In the genomic region with DNA sequence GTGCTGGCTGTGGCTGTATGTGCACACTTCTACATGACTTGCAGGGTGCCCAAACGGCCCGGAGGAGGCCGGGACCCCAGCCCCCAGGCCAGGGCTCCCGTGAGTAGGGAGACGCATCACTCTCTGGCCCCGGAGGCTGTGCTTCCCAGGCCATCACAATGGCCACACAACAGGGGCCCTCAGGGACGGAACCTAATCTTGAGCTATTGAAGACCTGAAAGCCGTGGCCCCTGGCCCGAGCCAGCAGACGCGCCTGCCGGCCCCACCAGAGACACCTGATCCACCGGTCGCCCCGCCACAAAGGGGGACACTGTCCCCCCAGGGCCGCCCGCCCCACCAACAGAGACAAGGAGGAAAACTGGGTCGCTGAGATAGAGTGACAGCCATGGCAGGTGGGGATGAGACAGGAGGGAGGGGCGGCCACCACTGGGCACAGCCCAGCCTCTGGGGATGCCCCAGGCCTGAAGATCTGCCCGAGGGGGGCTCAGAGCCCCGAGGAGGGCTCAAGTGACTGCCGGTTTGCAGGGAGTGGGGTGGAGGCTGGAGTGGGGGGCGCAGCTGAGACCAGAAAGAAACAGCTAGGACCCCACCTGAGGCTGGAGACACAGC, we compare ENCODE assay signal across 15 cellular contexts. TPM values are rescaled to one million over a fixed set of nuclear protein-coding genes. Genes with fewer than 3 reads are reported as not detected.
A peak's percentile ranks its signal among the peaks of the same experiment; 100 is the strongest.
DNase-seq lines count a peak whose midpoint lies in the region; ATAC-seq, FAIRE-seq and TF ChIP-seq lines count a peak whose summit lies in the region.
"Had no signal": no experiment of that assay in that cellular context is flagged by ENCODE, and none has a peak within 500 bp of the region (broad histone marks: within the 10 kb centered on the region; RNA-seq: fewer than 3 reads in every experiment).

No MANE protein-coding gene starts in this region.

- DNase-seq in CD4-positive, alpha-beta memory T cell: no peak
- DNase-seq in activated T-helper 2 cell treated with anti-CD3 and anti-CD28 coated beads, Interferon-gamma antibody, Interleukin-2, Interleukin-4, amounts not matched to agents 10 μg/mL and 5 μg/mL and 100 μg/mL, durations not matched to agents 14 hours and 24 hours and 36 hours (ENCODE audit: low spot score): no peak
- DNase-seq in NCI-H1694 (lab: John Stamatoyannopoulos, UW) (no peak), GM19239 (ENCODE audit: insufficient read length, low spot score) (no peak)
- DNase-seq: erythroblast, hippocampal formation, NCI-H1930, posterior cingulate gyrus had no signal

- H3K27ac Mint-ChIP-seq in CD4-positive, alpha-beta memory T cell: peak overlapping the region; percentile 95 to 99 (median 98)
- H3K27ac Mint-ChIP-seq in IgD-negative memory B cell (peak overlapping the region; percentile 98 to 100 (median 98)), nephron (peak overlapping the region; percentile 81 to 87 (median 87))
- H3K27ac Mint-ChIP-seq in activated T-helper 2 cell treated with anti-CD3 and anti-CD28 coated beads, Interferon-gamma antibody, Interleukin-2, Interleukin-4, amounts not matched to agents 10 μg/mL and 5 μg/mL and 100 μg/mL, durations not matched to agents 14 hours and 24 hours and 36 hours: no peak overlapping the region

- no peaks in the 10 kb centered on the region for H3K9me3 Mint-ChIP-seq in CD4-positive, alpha-beta memory T cell
- H3K9me3 Mint-ChIP-seq in IgD-negative memory B cell (no peaks in the 10 kb centered on the region), nephron (no peaks in the 10 kb centered on the region)
- no peaks in the 10 kb centered on the region for H3K9me3 Mint-ChIP-seq in activated T-helper 2 cell treated with anti-CD3 and anti-CD28 coated beads, Interferon-gamma antibody, Interleukin-2, Interleukin-4, amounts not matched to agents 10 μg/mL and 5 μg/mL and 100 μg/mL, durations not matched to agents 14 hours and 24 hours and 36 hours

- peaks cover 29 to 62% (median 51%) of the 10 kb centered on the region in 4 donors for H3K4me1 Mint-ChIP-seq in CD4-positive, alpha-beta memory T cell
- H3K4me1 Mint-ChIP-seq in IgD-negative memory B cell: peaks cover 4 to 34% (median 28%) of the 10 kb centered on the region in 3 donors
- H3K4me1 Mint-ChIP-seq in activated T-helper 2 cell treated with anti-CD3 and anti-CD28 coated beads, Interferon-gamma antibody, Interleukin-2, Interleukin-4, amounts not matched to agents 10 μg/mL and 5 μg/mL and 100 μg/mL, durations not matched to agents 14 hours and 24 hours and 36 hours (ENCODE audit: low read depth): peaks cover 27% of the 10 kb centered on the region
- peaks cover 34% of the 10 kb centered on the region for H3K4me1 Mint-ChIP-seq in nephron

- no peak for TF ChIP-seq CTCF in nephron (IDR thresholded peaks at IDR 0.05; ENCODE audit: unreplicated experiment in 3 of 3)

- intact Hi-C loops in CD4-positive, alpha-beta memory T cell (cut with micrococcal nuclease): loop anchor here (5.0 kb wide), 2 partner anchors 107 to 333 kb away; partner anchors contain the start of genes CHST12 and GNA12
- intact Hi-C loops in activated T-helper 2 cell treated with anti-CD3 and anti-CD28 coated beads, Interferon-gamma antibody, Interleukin-2, Interleukin-4, amounts not matched to agents 10 μg/mL and 5 μg/mL and 100 μg/mL, durations not matched to agents 14 hours and 24 hours and 36 hours (cut with micrococcal nuclease): no loop called here

- H3K27ac ChIP-seq in CD4-positive, alpha-beta memory T cell (ENCODE audit: low read depth, low read length): peak overlapping the region; percentile 73

- H3K27me3 Mint-ChIP-seq in CD4-positive, alpha-beta memory T cell: no peaks in the 10 kb centered on the region
- no peaks in the 10 kb centered on the region for H3K27me3 Mint-ChIP-seq in IgD-negative memory B cell
- H3K27me3 Mint-ChIP-seq in activated T-helper 2 cell treated with anti-CD3 and anti-CD28 coated beads, Interferon-gamma antibody, Interleukin-2, Interleukin-4, amounts not matched to agents 10 μg/mL and 5 μg/mL and 100 μg/mL, durations not matched to agents 14 hours and 24 hours and 36 hours (ENCODE audit: low read depth): no peaks in the 10 kb centered on the region
- no peaks in the 10 kb centered on the region for H3K27me3 Mint-ChIP-seq in nephron (ENCODE audit: low read depth)

- CTCF ChIA-PET in CD4-positive, alpha-beta memory T cell (lab: Charles Lee; ENCODE audit: partially characterized antibody): interaction anchor here (1.1 to 4.6 kb wide), 4 partner anchors 19 to 48 kb away, joined by 3 to 29 read pairs (median 4); no protein-coding TSS in a partner anchor

- no peak for FAIRE-seq in GM19239 (lab: Jason Lieb, UNC)

- H3K4me3 ChIP-seq in CD4-positive, alpha-beta memory T cell (ENCODE audit: low read length in 2 of 2): peak overlapping the region in 1 of 2 donors; percentile 39
- H3K4me3 ChIP-seq: HAP-1 had no signal

- H3K36me3 ChIP-seq in CD4-positive, alpha-beta memory T cell (ENCODE audit: insufficient read depth, low read length): no peaks in the 10 kb centered on the region
- H3K36me3 ChIP-seq: HAP-1 had no signal

- H3K36me3 Mint-ChIP-seq in CD4-positive, alpha-beta memory T cell: no peaks in the 10 kb centered on the region
- H3K36me3 Mint-ChIP-seq in IgD-negative memory B cell (no peaks in the 10 kb centered on the region), nephron (ENCODE audit: low read depth) (no peaks in the 10 kb centered on the region)
- H3K36me3 Mint-ChIP-seq in activated T-helper 2 cell treated with anti-CD3 and anti-CD28 coated beads, Interferon-gamma antibody, Interleukin-2, Interleukin-4, amounts not matched to agents 10 μg/mL and 5 μg/mL and 100 μg/mL, durations not matched to agents 14 hours and 24 hours and 36 hours (ENCODE audit: low read depth): no peaks in the 10 kb centered on the region

- no peaks in the 10 kb centered on the region for H3K27me3 ChIP-seq in CD4-positive, alpha-beta memory T cell (ENCODE audit: insufficient read depth, low read length)

- H3K4me3 Mint-ChIP-seq in CD4-positive, alpha-beta memory T cell: peak overlapping the region; percentile 74 to 87 (median 81)
- peak overlapping the region; percentile 77 to 89 (median 84) for H3K4me3 Mint-ChIP-seq in IgD-negative memory B cell
- peak overlapping the region; percentile 45 for H3K4me3 Mint-ChIP-seq in activated T-helper 2 cell treated with anti-CD3 and anti-CD28 coated beads, Interferon-gamma antibody, Interleukin-2, Interleukin-4, amounts not matched to agents 10 μg/mL and 5 μg/mL and 100 μg/mL, durations not matched to agents 14 hours and 24 hours and 36 hours (ENCODE audit: low read depth)
- H3K4me3 Mint-ChIP-seq in nephron: peak overlapping the region in 1 of 3 experiments; percentile 57

- POLR2A ChIA-PET in CD4-positive, alpha-beta memory T cell (lab: Charles Lee; ENCODE audit: partially characterized antibody): interaction anchor here (0.7 to 7.2 kb wide), 17 partner anchors 9 to 201 kb away, joined by 3 to 511 read pairs (median 6); partner anchors contain the start of genes BRAT1, CHST12, EIF3B and IQCE

- no peak for ATAC-seq in GM21381 (IDR thresholded peaks at IDR 0.05; ENCODE audit: unreplicated experiment)

- H3K4me1 ChIP-seq in CD4-positive, alpha-beta memory T cell (ENCODE audit: insufficient read depth, low read length): peaks cover 63% of the 10 kb centered on the region
- H3K4me1 ChIP-seq: HAP-1 had no signal

- no peaks in the 10 kb centered on the region for H3K9me3 ChIP-seq in CD4-positive, alpha-beta memory T cell (ENCODE audit: control insufficient read depth in 1 of 2, low read length in 2 of 2)
- H3K9me3 ChIP-seq: HAP-1 had no signal

RNA-seq across cellular contexts. Expression of gene LFNG, which starts 10.2 kb away (rescaled TPM):
- total RNA-seq in CD4-positive, alpha-beta memory T cell: 100 to 1,000 TPM; 125 to 127 TPM
- polyA plus RNA-seq in CD4-positive, alpha-beta memory T cell: 1 to 10 TPM in 1 of 2 donors, under 1 TPM in 1; 0.09 to 4.1 TPM
- 1.7 TPM for polyA plus RNA-seq in IgD-negative memory B cell
- total RNA-seq in activated T-helper 2 cell treated with anti-CD3 and anti-CD28 coated beads, Interferon-gamma antibody, Interleukin-2, Interleukin-4, amounts not matched to agents 10 μg/mL and 5 μg/mL and 100 μg/mL, durations not matched to agents 14 hours and 24 hours and 36 hours: 41.0 and 45.6 TPM in 2 replicates

RNA-seq across cellular contexts. Expression of gene GRIFIN, which starts 33.2 kb away (rescaled TPM):
- total RNA-seq in CD4-positive, alpha-beta memory T cell: not detected
- not detected for polyA plus RNA-seq in CD4-positive, alpha-beta memory T cell
- not detected for polyA plus RNA-seq in IgD-negative memory B cell
- total RNA-seq in activated T-helper 2 cell treated with anti-CD3 and anti-CD28 coated beads, Interferon-gamma antibody, Interleukin-2, Interleukin-4, amounts not matched to agents 10 μg/mL and 5 μg/mL and 100 μg/mL, durations not matched to agents 14 hours and 24 hours and 36 hours: not detected in 2 replicates
- total RNA-seq: HT-29, lung microvascular endothelial cell, subcutaneous adipose tissue had no signal

RNA-seq across cellular contexts. Expression of gene BRAT1, which starts 45.9 kb away (rescaled TPM):
- 10 to 100 TPM; 37.0 to 41.4 TPM for total RNA-seq in CD4-positive, alpha-beta memory T cell
- polyA plus RNA-seq in CD4-positive, alpha-beta memory T cell: 10 to 100 TPM; 24.2 to 42.4 TPM
- polyA plus RNA-seq in IgD-negative memory B cell: 39.4 TPM
- total RNA-seq in activated T-helper 2 cell treated with anti-CD3 and anti-CD28 coated beads, Interferon-gamma antibody, Interleukin-2, Interleukin-4, amounts not matched to agents 10 μg/mL and 5 μg/mL and 100 μg/mL, durations not matched to agents 14 hours and 24 hours and 36 hours: 39.9 and 41.9 TPM in 2 replicates

RNA-seq across cellular contexts. Expression of gene IQCE, which starts 49.4 kb away (rescaled TPM):
- total RNA-seq in CD4-positive, alpha-beta memory T cell: 1 to 10 TPM; 8.2 to 9.4 TPM
- polyA plus RNA-seq in CD4-positive, alpha-beta memory T cell: 1 to 10 TPM in 1 of 2 donors, under 1 TPM in 1; 0.81 to 3.7 TPM
- 2.3 TPM for polyA plus RNA-seq in IgD-negative memory B cell
- 9.4 and 12.3 TPM in 2 replicates for total RNA-seq in activated T-helper 2 cell treated with anti-CD3 and anti-CD28 coated beads, Interferon-gamma antibody, Interleukin-2, Interleukin-4, amounts not matched to agents 10 μg/mL and 5 μg/mL and 100 μg/mL, durations not matched to agents 14 hours and 24 hours and 36 hours
